In the genomic region with DNA sequence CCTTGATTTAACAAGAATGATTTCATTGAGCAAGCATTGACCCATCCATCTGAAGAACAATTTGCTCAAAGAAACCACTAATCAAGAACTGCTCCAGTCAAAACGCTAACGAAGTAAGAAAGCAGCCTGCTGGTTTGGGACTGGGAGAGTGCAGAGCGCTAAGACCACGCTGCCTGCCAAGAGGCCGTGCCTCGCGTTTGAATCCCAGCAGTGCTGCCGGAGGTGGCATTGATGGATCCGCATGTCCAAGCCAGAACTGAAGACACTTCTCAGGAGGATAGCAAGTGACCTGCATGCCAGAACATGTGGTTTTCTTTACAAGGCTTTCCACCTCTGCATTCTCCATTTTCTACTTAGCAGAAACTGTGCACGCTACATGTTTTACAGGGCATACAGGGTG, we compare ENCODE assay signal across 28 cellular contexts.
"Had no signal": no experiment of that assay in that cellular context is flagged by ENCODE, and none has a peak within 500 bp of the region (broad histone marks: within the 10 kb centered on the region; RNA-seq: fewer than 3 reads in every experiment).

No MANE protein-coding gene starts in this region.

- H3K4me3 ChIP-seq: K562, Peyer's patch, SJCRH30, SK-N-MC had no signal

- H3K4me1 Mint-ChIP-seq: activated CD4-positive, alpha-beta T cell treated with anti-CD3 and anti-CD28 coated beads, Interleukin-2, amount 10 ng/mL, durations not matched to agents 24 days and 14 days; activated naive CD4-positive, alpha-beta T cell treated with anti-CD3 and anti-CD28 coated beads, Interleukin-2, amount 10 ng/mL, durations not matched to agents 7 days and 5 days; activated naive CD8-positive, alpha-beta T cell treated with anti-CD3 and anti-CD28 coated beads, Interleukin-2, amount 50 U/mL, for 24 hours had no signal

- DNase-seq: activated CD4-positive, alpha-beta T cell treated with anti-CD3 and anti-CD28 coated beads, Interleukin-2, amount 10 ng/mL, durations not matched to agents 24 days and 14 days; activated CD4-positive, alpha-beta T cell treated with anti-CD3 and anti-CD28 coated beads, Interleukin-2, amount 50 U/mL, for 4 hours; activated CD8-positive, alpha-beta T cell treated with anti-CD3 and anti-CD28 coated beads for 36 hours; activated naive CD4-positive, alpha-beta T cell treated with anti-CD3 and anti-CD28 coated beads, Interleukin-2, amount 10 ng/mL, durations not matched to agents 7 days and 5 days; activated naive CD8-positive, alpha-beta T cell treated with anti-CD3 and anti-CD28 coated beads, Interleukin-2, amount 50 U/mL, for 24 hours; activated T-cell treated with anti-CD3 and anti-CD28 coated beads, Interleukin-2, amount 50 U/mL, for 24 hours; aorta; brain microvascular endothelial cell; NCI-H1092 treated with DMSO at 0.1 percent for 48 hours; NCI-H1417; NCI-H146; NCI-H187; NCI-H2029 treated with DMSO at 0.1 percent for 48 hours; NCI-H2107; NCI-H2171; NCI-H510A; NCI-H526; NCI-H748 treated with DMSO at 0.1 percent for 48 hours; NK-92 treated with Interleukin-12 subunit alpha and Interleukin-12 subunit beta, amount 100 ng/mL, for 24 hours; PC-3; Peyer's patch; RPMI8226; SJCRH30; T1000 had no signal

- H3K27me3 ChIP-seq: brain microvascular endothelial cell, Peyer's patch, SJCRH30 had no signal

- H3K9me3 Mint-ChIP-seq: activated CD4-positive, alpha-beta T cell treated with anti-CD3 and anti-CD28 coated beads, Interleukin-2, amount 10 ng/mL, durations not matched to agents 24 days and 14 days; activated naive CD4-positive, alpha-beta T cell treated with anti-CD3 and anti-CD28 coated beads, Interleukin-2, amount 10 ng/mL, durations not matched to agents 7 days and 5 days; activated T-cell treated with anti-CD3 and anti-CD28 coated beads, Interleukin-2, amount 50 U/mL, for 24 hours; activated T-helper 2 cell treated with anti-CD3 and anti-CD28 coated beads, Interferon-gamma antibody, Interleukin-2, Interleukin-4, amounts not matched to agents 10 μg/mL and 5 μg/mL and 100 μg/mL, durations not matched to agents 14 hours and 24 hours and 36 hours had no signal

- H3K36me3 ChIP-seq: brain microvascular endothelial cell, Peyer's patch, SJCRH30 had no signal

- H3K9me3 ChIP-seq: Peyer's patch, SJCRH30 had no signal

- H3K27ac ChIP-seq: brain microvascular endothelial cell, Peyer's patch, SJCRH30, SK-N-MC had no signal

- H3K36me3 Mint-ChIP-seq: activated naive CD4-positive, alpha-beta T cell treated with anti-CD3 and anti-CD28 coated beads, Interleukin-2, amount 10 ng/mL, durations not matched to agents 7 days and 5 days had no signal

- ATAC-seq: activated CD8-positive, alpha-beta T cell treated with anti-CD3 and anti-CD28 coated beads for 36 hours; activated naive CD8-positive, alpha-beta T cell treated with anti-CD3 and anti-CD28 coated beads, Interleukin-2, amount 50 U/mL, for 24 hours; K562; PC-3 had no signal

- H3K27ac Mint-ChIP-seq: activated CD4-positive, alpha-beta T cell treated with anti-CD3 and anti-CD28 coated beads, Interleukin-2, amount 10 ng/mL, durations not matched to agents 24 days and 14 days; activated CD8-positive, alpha-beta T cell treated with anti-CD3 and anti-CD28 coated beads for 36 hours; activated naive CD4-positive, alpha-beta T cell treated with anti-CD3 and anti-CD28 coated beads, Interleukin-2, amount 10 ng/mL, durations not matched to agents 7 days and 5 days; activated naive CD8-positive, alpha-beta T cell; activated naive CD8-positive, alpha-beta T cell treated with anti-CD3 and anti-CD28 coated beads, Interleukin-2, amount 50 U/mL, for 24 hours; activated T-cell treated with anti-CD3 and anti-CD28 coated beads, Interleukin-2, amount 50 U/mL, for 24 hours; activated T-helper 2 cell treated with anti-CD3 and anti-CD28 coated beads, Interferon-gamma antibody, Interleukin-2, Interleukin-4, amounts not matched to agents 10 μg/mL and 5 μg/mL and 100 μg/mL, durations not matched to agents 14 hours and 24 hours and 36 hours had no signal

- H3K4me1 ChIP-seq: SJCRH30 had no signal

- H3K4me3 Mint-ChIP-seq: activated CD4-positive, alpha-beta T cell treated with anti-CD3 and anti-CD28 coated beads, Interleukin-2, amount 10 ng/mL, durations not matched to agents 24 days and 14 days; activated CD8-positive, alpha-beta T cell treated with anti-CD3 and anti-CD28 coated beads for 36 hours; activated naive CD4-positive, alpha-beta T cell treated with anti-CD3 and anti-CD28 coated beads, Interleukin-2, amount 10 ng/mL, durations not matched to agents 7 days and 5 days; activated naive CD8-positive, alpha-beta T cell; activated naive CD8-positive, alpha-beta T cell treated with anti-CD3 and anti-CD28 coated beads, Interleukin-2, amount 50 U/mL, for 24 hours; activated T-cell treated with anti-CD3 and anti-CD28 coated beads, Interleukin-2, amount 50 U/mL, for 24 hours had no signal
